Comparison of ENCODE assay signal across 8 cellular contexts in the genomic region with DNA sequence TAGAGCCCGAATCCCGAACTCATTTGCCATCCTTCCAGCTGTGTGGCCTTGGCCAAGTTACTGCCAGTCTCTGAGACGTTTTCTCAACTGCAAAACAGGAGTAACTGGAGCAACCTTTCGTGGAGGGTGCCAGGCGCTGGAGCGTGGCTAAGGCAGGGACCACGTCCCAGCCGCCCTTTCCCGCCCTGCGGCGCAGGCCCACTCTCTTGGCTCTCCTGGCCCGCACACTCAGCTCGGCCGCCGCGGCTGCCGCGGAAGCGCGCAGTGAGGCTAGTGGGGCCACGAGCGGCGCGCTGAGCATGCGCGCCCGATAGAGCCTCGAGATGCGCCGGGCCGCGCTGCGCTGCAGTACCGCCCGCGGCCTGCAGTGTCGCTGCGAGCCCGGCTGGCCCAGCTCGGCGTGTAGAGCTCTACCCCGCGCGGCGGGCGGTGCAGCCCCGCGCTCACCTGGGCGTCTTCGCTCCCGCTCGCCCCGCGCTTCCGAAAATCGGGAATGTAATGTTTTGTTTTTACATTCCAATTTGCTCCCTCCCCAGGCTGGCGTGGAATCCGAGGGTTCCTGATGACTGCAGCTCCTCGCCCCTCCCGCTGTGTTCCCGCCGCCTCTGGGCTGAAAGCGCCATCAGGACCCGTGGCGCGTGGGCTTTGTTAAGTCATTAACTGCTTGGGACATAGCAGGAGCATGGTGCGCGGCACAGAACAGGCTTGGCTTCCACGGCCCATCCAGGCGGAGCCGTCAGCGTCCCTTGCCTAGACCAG. TPM values are rescaled to one million over a fixed set of nuclear protein-coding genes. Genes with fewer than 3 reads are reported as not detected.
DNase-seq lines count a peak whose midpoint lies in the region; ATAC-seq, FAIRE-seq and TF ChIP-seq lines count a peak whose summit lies in the region.

No MANE protein-coding gene starts in this region.

- H3K36me3 ChIP-seq in HUES64 (ENCODE audit: insufficient read depth, low read length) (no peaks in the 10 kb centered on the region), colonic mucosa (no peaks in the 10 kb centered on the region), liver (ENCODE audit: control insufficient read depth in 4 of 4, insufficient read depth in 3 of 4, low read depth in 1 of 4, low read length in 3 of 4) (no peaks in the 10 kb centered on the region)

- H3K4me1 ChIP-seq in HUES64 (ENCODE audit: insufficient read depth, low read length) (0 out of 2 replicates have a peak, but pooled peaks cover 1% of the 10 kb centered on the region), colonic mucosa (no peaks in the 10 kb centered on the region), liver (ENCODE audit: control insufficient read depth in 4 of 4, insufficient read depth in 4 of 4, low read length in 3 of 4) (peaks cover 2 to 16% (median 9%) of the 10 kb centered on the region in 4 donors)

- ATAC-seq in GM21390 (IDR thresholded peaks at IDR 0.05; ENCODE audit: unreplicated experiment) = peak; percentile 70

- H3K9me3 ChIP-seq in HUES64 (ENCODE audit: insufficient read depth, low read depth, low read length) (no peaks in the 10 kb centered on the region), colonic mucosa (no peaks in the 10 kb centered on the region), liver (ENCODE audit: control insufficient read depth in 4 of 4, low read length in 3 of 4) (peaks cover 0 to 12% (median 3%) of the 10 kb centered on the region in 4 donors)

- H3K27me3 ChIP-seq in HUES64 (ENCODE audit: insufficient read depth, low read length) (peaks cover 79% of the 10 kb centered on the region), colonic mucosa (peaks cover 7% of the 10 kb centered on the region), liver (ENCODE audit: control insufficient read depth in 4 of 4, insufficient read depth in 4 of 4, low read length in 3 of 4) (peaks cover 2 to 11% (median 4%) of the 10 kb centered on the region in 4 donors)

- DNase-seq in D721Med (ENCODE audit: insufficient read length, low spot score) (peak; percentile 17), colonic mucosa (peak; percentile 60), OCI-M2 (lab: John Stamatoyannopoulos, UW; ENCODE audit: unreplicated experiment) (no peak)
- DNase-seq in activated CD4-positive, alpha-beta T cell treated with anti-CD3 and anti-CD28 coated beads for 24 hours (ENCODE audit: low read depth in 2 of 2) = peak; percentile 54 to 62
- DNase-seq in stimulated activated CD4-positive, alpha-beta T cell treated with anti-CD3 and anti-CD28 coated beads, TNF-alpha, amount 100 ng/mL, for 4 hours (ENCODE audit: low read depth in 3 of 3) = peak; percentile 48 to 59 (median 53)

- TF ChIP-seq CTCF in D721Med (IDR thresholded peaks at IDR 0.05; ENCODE audit: insufficient read depth, missing control alignments) (peak; percentile 44), colonic mucosa (IDR thresholded peaks at IDR 0.05) (peak; percentile 97), liver (IDR thresholded peaks at IDR 0.05; ENCODE audit: low read depth, low read length, missing input control) (peak; percentile 82)

- 6% methylated on average over 72 of the region's 72 CpGs for WGBS in HUES64
- WGBS in liver = 10% methylated on average over 72 of the region's 72 CpGs

- intact Hi-C loops in colonic mucosa (cut with DNase I) = no loop called here

- no peak overlapping the region for H3K27ac ChIP-seq in HUES64 (ENCODE audit: low read depth, low read length)
- no peak overlapping the region for H3K27ac ChIP-seq in colonic mucosa
- H3K27ac ChIP-seq in liver (ENCODE audit: low read depth in 1 of 2, low read length in 2 of 2) = no peak overlapping the region

- FAIRE-seq in D721Med (lab: Jason Lieb, UNC) = no peak

- peak; percentile 12 to 62 for TF ChIP-seq RAD21 in liver (IDR thresholded peaks at IDR 0.05)

- H3K9ac ChIP-seq in HUES64 (ENCODE audit: low read depth, low read length) = peak overlapping the region; percentile 63
- H3K9ac ChIP-seq in colonic mucosa (ENCODE audit: low read depth in 2 of 2, low read length in 2 of 2) = no peak overlapping the region
- no peak overlapping the region for H3K9ac ChIP-seq in liver (ENCODE audit: low read depth in 1 of 2, low read length in 2 of 2)

- H3K4me3 ChIP-seq in HUES64 (ENCODE audit: low read length) = peak overlapping the region; percentile 67
- peak overlapping the region; percentile 7 for H3K4me3 ChIP-seq in colonic mucosa
- peak overlapping the region in 2 of 3 donors; percentile 34 to 38 for H3K4me3 ChIP-seq in liver (ENCODE audit: low read depth in 1 of 3, low read length in 3 of 3)

TF ChIP-seq in liver, 16 proteins besides CTCF, POLR2A, EP300 and RAD21:
- TF ChIP-seq SP1 (IDR thresholded peaks at IDR 0.05) (no peak), EGR1 (IDR thresholded peaks at IDR 0.05; ENCODE audit: low read depth in 2 of 2) (no peak), JUND (IDR thresholded peaks at IDR 0.05) (no peak), FOXA2 (IDR thresholded peaks at IDR 0.05) (no peak), HNF4A (conservative IDR thresholded peaks at IDR 0.05) (no peak), GABPA (IDR thresholded peaks at IDR 0.05 in 1 of 2, conservative IDR thresholded peaks at IDR 0.05 in 1 of 2) (no peak), TAF1 (conservative IDR thresholded peaks at IDR 0.05) (no peak), FOXA1 (IDR thresholded peaks at IDR 0.05) (no peak), RXRA (IDR thresholded peaks at IDR 0.05) (no peak), YY1 (IDR thresholded peaks at IDR 0.05) (no peak), HNF4G (IDR thresholded peaks at IDR 0.05) (no peak)
- TF ChIP-seq, protein P1, sequence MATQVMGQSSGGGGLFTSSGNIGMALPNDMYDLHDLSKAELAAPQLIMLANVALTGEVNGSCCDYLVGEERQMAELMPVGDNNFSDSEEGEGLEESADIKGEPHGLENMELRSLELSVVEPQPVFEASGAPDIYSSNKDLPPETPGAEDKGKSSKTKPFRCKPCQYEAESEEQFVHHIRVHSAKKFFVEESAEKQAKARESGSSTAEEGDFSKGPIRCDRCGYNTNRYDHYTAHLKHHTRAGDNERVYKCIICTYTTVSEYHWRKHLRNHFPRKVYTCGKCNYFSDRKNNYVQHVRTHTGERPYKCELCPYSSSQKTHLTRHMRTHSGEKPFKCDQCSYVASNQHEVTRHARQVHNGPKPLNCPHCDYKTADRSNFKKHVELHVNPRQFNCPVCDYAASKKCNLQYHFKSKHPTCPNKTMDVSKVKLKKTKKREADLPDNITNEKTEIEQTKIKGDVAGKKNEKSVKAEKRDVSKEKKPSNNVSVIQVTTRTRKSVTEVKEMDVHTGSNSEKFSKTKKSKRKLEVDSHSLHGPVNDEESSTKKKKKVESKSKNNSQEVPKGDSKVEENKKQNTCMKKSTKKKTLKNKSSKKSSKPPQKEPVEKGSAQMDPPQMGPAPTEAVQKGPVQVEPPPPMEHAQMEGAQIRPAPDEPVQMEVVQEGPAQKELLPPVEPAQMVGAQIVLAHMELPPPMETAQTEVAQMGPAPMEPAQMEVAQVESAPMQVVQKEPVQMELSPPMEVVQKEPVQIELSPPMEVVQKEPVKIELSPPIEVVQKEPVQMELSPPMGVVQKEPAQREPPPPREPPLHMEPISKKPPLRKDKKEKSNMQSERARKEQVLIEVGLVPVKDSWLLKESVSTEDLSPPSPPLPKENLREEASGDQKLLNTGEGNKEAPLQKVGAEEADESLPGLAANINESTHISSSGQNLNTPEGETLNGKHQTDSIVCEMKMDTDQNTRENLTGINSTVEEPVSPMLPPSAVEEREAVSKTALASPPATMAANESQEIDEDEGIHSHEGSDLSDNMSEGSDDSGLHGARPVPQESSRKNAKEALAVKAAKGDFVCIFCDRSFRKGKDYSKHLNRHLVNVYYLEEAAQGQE (IDR thresholded peaks at IDR 0.05) = no peak

RNA-seq across cellular contexts. Expression of a gene that starts 4.0 kb away (rescaled TPM):
- polyA plus RNA-seq in HUES64 (2013, experiment 1 of 2) = 15.5 TPM
- polyA plus RNA-seq in HUES64 (2013, experiment 2 of 2) = 19.1 TPM
- total RNA-seq in colonic mucosa (10 to 100 TPM; 15.3 to 19.0 TPM), liver (10 to 100 TPM; 10.7 to 15.0 TPM)
- polyA plus RNA-seq in liver = 1 to 10 TPM; 1.4 to 3.1 TPM

Comparison
In these comparisons a context has a peak if more than half of its experiments do, and no peak if none do; other contexts are left out.
1. CTCF ChIP-seq: peak in every context shown above with its lines; median percentile 97 in colonic mucosa; 82 in liver; 44 in D721Med.
2. H3K4me3 ChIP-seq: peak in every context shown above with its lines; median percentile 67 in HUES64; 36 in liver; 7 in colonic mucosa.